16 cellular contexts compared by ENCODE assay signal in the genomic region with DNA sequence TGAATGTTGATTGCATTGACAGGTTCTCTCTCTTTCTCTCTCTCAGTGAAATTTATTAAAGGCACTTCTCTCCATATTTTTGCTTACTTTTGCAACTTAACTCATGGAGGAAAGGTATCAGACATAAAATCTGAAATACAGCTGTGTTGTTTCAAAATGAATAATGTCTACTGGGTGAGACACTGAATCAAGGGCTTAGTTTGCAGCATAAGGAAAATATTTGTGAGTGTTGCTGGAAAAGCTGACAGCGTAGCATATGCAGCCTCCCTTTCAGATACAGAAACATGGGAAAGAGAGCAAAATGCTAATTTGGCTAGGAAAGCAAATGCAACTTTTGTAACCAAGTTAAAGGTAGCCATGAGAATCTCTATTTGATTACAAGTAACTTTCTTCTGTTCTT.
DNase-seq lines count a peak whose midpoint lies in the region; ATAC-seq and TF ChIP-seq lines count a peak whose summit lies in the region.
"Had no signal": no experiment of that assay in that cellular context is flagged by ENCODE, and none has a peak within 500 bp of the region (broad histone marks: within the 10 kb centered on the region; RNA-seq: fewer than 3 reads in every experiment).

No MANE protein-coding gene starts in this region.

- ATAC-seq in HG02798 (IDR thresholded peaks at IDR 0.05; ENCODE audit: poor library complexity, unreplicated experiment) = no peak
- ATAC-seq: A549, HCT116 had no signal

- peak; percentile 11 for DNase-seq in GM23248
- DNase-seq in colonic mucosa = no peak
- peak; percentile 14 for DNase-seq in hepatocyte (ENCODE audit: low spot score)
- no peak for DNase-seq in H9
- DNase-seq in SHP77 treated with DMSO at 0.1 percent for 48 hours (lab: John Stamatoyannopoulos, UW) = no peak
- no peak for DNase-seq in type B pancreatic cell (ENCODE audit: extremely low spot score, unreplicated experiment)
- DNase-seq: CD4-positive, CD25-positive, alpha-beta regulatory T cell; DMS79; NCI-H146; NCI-H2227 treated with DMSO at 0.1 percent for 48 hours; NCI-H524 treated with DMSO at 0.1 percent for 48 hours; RPMI8226 had no signal

- no peak overlapping the region for H2AK5ac ChIP-seq in H9 (ENCODE audit: insufficient read length, low read length)

- no peak overlapping the region for H3K27ac ChIP-seq in GM23248
- peak overlapping the region; percentile 9 for H3K27ac ChIP-seq in colonic mucosa
- H3K27ac ChIP-seq in hepatocyte = peak overlapping the region; percentile 85
- peak overlapping the region; percentile 6 for H3K27ac ChIP-seq in rectal smooth muscle tissue (ENCODE audit: low read depth, low read length)
- H3K27ac ChIP-seq in H9 (ENCODE audit: insufficient read length, low read depth, low read length) = no peak overlapping the region
- H3K27ac ChIP-seq: A549 had no signal

- no peaks in the 10 kb centered on the region for H3K23me2 ChIP-seq in H9 (ENCODE audit: insufficient read length, low read depth, low read length, poor library complexity, severe bottlenecking)

- no peak overlapping the region for H2BK120ac ChIP-seq in H9 (ENCODE audit: low read depth, low read length, poor library complexity, severe bottlenecking)

- H3K36me3 ChIP-seq in GM23248 (ENCODE audit: low read depth) = no peaks in the 10 kb centered on the region
- H3K36me3 ChIP-seq in colonic mucosa = no peaks in the 10 kb centered on the region
- H3K36me3 ChIP-seq in hepatocyte (replicated peaks; ENCODE audit: insufficient read depth, low read depth) = no peaks in the 10 kb centered on the region
- no peaks in the 10 kb centered on the region for H3K36me3 ChIP-seq in rectal smooth muscle tissue (ENCODE audit: control insufficient read depth, insufficient read depth, low read length)

- 44 to 49% methylated on average over 1 of the region's 1 CpG for WGBS in GM23248 (ENCODE audit: low coverage in 1 of 2, low lambda C conversion rate in 2 of 2, missing lambda C conversion rate in 2 of 2), 2 experiments
- WGBS in hepatocyte (ENCODE audit: low lambda C conversion rate, missing lambda C conversion rate) = 30% methylated on average over 1 of the region's 1 CpG
- no CpG with 5 or more reads among the region's 1 CpG for WGBS in H9 (ENCODE audit: extremely low coverage, insufficient read length, low lambda C conversion rate)

- H3K27ac Mint-ChIP-seq in H9 (no peak overlapping the region), type B pancreatic cell (no peak overlapping the region)
- H3K27ac Mint-ChIP-seq: CD4-positive, CD25-positive, alpha-beta regulatory T cell had no signal

- H3K4me3 ChIP-seq in GM23248 = no peak overlapping the region
- no peak overlapping the region for H3K4me3 ChIP-seq in colonic mucosa
- no peak overlapping the region for H3K4me3 ChIP-seq in hepatocyte
- H3K4me3 ChIP-seq in rectal smooth muscle tissue (ENCODE audit: low read length) = no peak overlapping the region
- H3K4me3 ChIP-seq: A549 had no signal

- in situ Hi-C loops in GM23248 (cut with MboI) = no loop called here

- no peak overlapping the region for H3K9ac ChIP-seq in GM23248
- H3K9ac ChIP-seq in colonic mucosa (ENCODE audit: low read depth in 2 of 2, low read length in 2 of 2) = no peak overlapping the region
- no peak overlapping the region for H3K9ac ChIP-seq in rectal smooth muscle tissue (ENCODE audit: low read length)
- H3K9ac ChIP-seq in H9 (ENCODE audit: extremely low read depth, insufficient read length, low read length) = no peak overlapping the region

- no peak overlapping the region for H4K5ac ChIP-seq in H9 (ENCODE audit: insufficient read length, low read depth, low read length)

- intact Hi-C loops in colonic mucosa (cut with DNase I) = no loop called here

- H3K18ac ChIP-seq in H9 (ENCODE audit: insufficient read length, low read depth, low read length) = no peak overlapping the region

- no peak overlapping the region for H3K4ac ChIP-seq in H9 (ENCODE audit: low read depth, low read length)

- H3K56ac ChIP-seq in H9 (ENCODE audit: insufficient read length, low read depth, low read length) = no peak overlapping the region

- no peak overlapping the region for H2BK15ac ChIP-seq in H9 (ENCODE audit: low read depth, low read length)

- H3K4me1 Mint-ChIP-seq in H9 (no peaks in the 10 kb centered on the region), type B pancreatic cell (ENCODE audit: unreplicated experiment) (no peaks in the 10 kb centered on the region)
- H3K4me1 Mint-ChIP-seq: CD4-positive, CD25-positive, alpha-beta regulatory T cell had no signal

- H3K27me3 ChIP-seq in GM23248 (replicated peaks; ENCODE audit: insufficient read depth) (no peaks in the 10 kb centered on the region), colonic mucosa (no peaks in the 10 kb centered on the region), hepatocyte (no peaks in the 10 kb centered on the region), rectal smooth muscle tissue (ENCODE audit: control insufficient read depth, insufficient read depth, low read length) (no peaks in the 10 kb centered on the region), H9 (ENCODE audit: insufficient read depth, low read length) (no peaks in the 10 kb centered on the region)

- peaks cover 0 to 11% (median 0%) of the 10 kb centered on the region in 3 experiments; a peak in 3 of 7 replicates for H3K36me3 Mint-ChIP-seq in H9 (ENCODE audit: insufficient read depth in 1 of 3, low read depth in 3 of 3)
- no peaks in the 10 kb centered on the region for H3K36me3 Mint-ChIP-seq in type B pancreatic cell
- H3K36me3 Mint-ChIP-seq: CD4-positive, CD25-positive, alpha-beta regulatory T cell had no signal

- H3K27me3 Mint-ChIP-seq in H9 (ENCODE audit: low read depth) = no peaks in the 10 kb centered on the region
- no peaks in the 10 kb centered on the region for H3K27me3 Mint-ChIP-seq in type B pancreatic cell
- H3K27me3 Mint-ChIP-seq: CD4-positive, CD25-positive, alpha-beta regulatory T cell had no signal

- H3K4me1 ChIP-seq in GM23248 (ENCODE audit: insufficient read depth) (peaks cover 7% of the 10 kb centered on the region), colonic mucosa (no peaks in the 10 kb centered on the region), hepatocyte (ENCODE audit: insufficient read depth) (peaks cover 13% of the 10 kb centered on the region), rectal smooth muscle tissue (ENCODE audit: control insufficient read depth, insufficient read depth, low read length) (peaks cover 21% of the 10 kb centered on the region), H9 (ENCODE audit: insufficient read depth, low read length) (no peaks in the 10 kb centered on the region)
- H3K4me1 ChIP-seq: A549 had no signal

- H3K4me2 ChIP-seq in GM23248 (ENCODE audit: unreplicated experiment) (no peak overlapping the region), hepatocyte (peak overlapping the region; percentile 54), H9 (ENCODE audit: insufficient read depth, insufficient read length, low read length) (no peak overlapping the region)
- H3K4me2 ChIP-seq: A549 had no signal

- H4K20me1 ChIP-seq in GM23248 (ENCODE audit: insufficient read depth) (no peaks in the 10 kb centered on the region), hepatocyte (ENCODE audit: insufficient read depth, poor library complexity, severe bottlenecking) (no peaks in the 10 kb centered on the region), H9 (ENCODE audit: control insufficient read depth, insufficient read depth, insufficient read length) (no peaks in the 10 kb centered on the region)

- no peak overlapping the region for H3K23ac ChIP-seq in H9 (ENCODE audit: insufficient read length, low read depth, low read length)

- H3K9me3 Mint-ChIP-seq in H9 (peaks cover 4 to 8% of the 10 kb centered on the region in 2 experiments; a peak in 3 of 5 replicates), type B pancreatic cell (no peaks in the 10 kb centered on the region)

- TF ChIP-seq CTCF in colonic mucosa (IDR thresholded peaks at IDR 0.05) = no peak
- no peak for TF ChIP-seq CTCF in hepatocyte (IDR thresholded peaks at IDR 0.05; ENCODE audit: poor library complexity)
- TF ChIP-seq CTCF in H9 (conservative IDR thresholded peaks at IDR 0.05) = no peak
- TF ChIP-seq CTCF in type B pancreatic cell (conservative IDR thresholded peaks at IDR 0.05) = no peak

- no peak overlapping the region for H4K8ac ChIP-seq in H9 (replicated peaks; ENCODE audit: insufficient read length, low read depth, low read length)

- no peaks in the 10 kb centered on the region for H3K9me3 ChIP-seq in GM23248 (ENCODE audit: low read depth)
- H3K9me3 ChIP-seq in colonic mucosa = no peaks in the 10 kb centered on the region
- H3K9me3 ChIP-seq in hepatocyte (ENCODE audit: low read depth) = no peaks in the 10 kb centered on the region
- no peaks in the 10 kb centered on the region for H3K9me3 ChIP-seq in H9 (ENCODE audit: control insufficient read depth, low read depth, low read length)

- H2BK12ac ChIP-seq in H9 (ENCODE audit: insufficient read length, low read depth, low read length) = no peak overlapping the region

- H2BK20ac ChIP-seq in H9 (ENCODE audit: low read depth, low read length, poor library complexity, severe bottlenecking) = no peak overlapping the region

- H3F3A ChIP-seq in GM23248 (ENCODE audit: insufficient read depth) = peaks cover 7% of the 10 kb centered on the region

- no peak overlapping the region for H2BK5ac ChIP-seq in H9 (ENCODE audit: insufficient read length, low read length)

- H3K4me3 Mint-ChIP-seq in H9 (no peak overlapping the region), type B pancreatic cell (no peak overlapping the region)
- H3K4me3 Mint-ChIP-seq: CD4-positive, CD25-positive, alpha-beta regulatory T cell had no signal

- no peaks in the 10 kb centered on the region for H3K9me2 ChIP-seq in GM23248 (ENCODE audit: insufficient read depth)
- no peaks in the 10 kb centered on the region for H3K9me2 ChIP-seq in hepatocyte (replicated peaks; ENCODE audit: insufficient read depth)

- no peak overlapping the region for H3T11ph ChIP-seq in H9 (ENCODE audit: low read length)

- H3K14ac ChIP-seq in H9 (ENCODE audit: insufficient read depth, low read length) = no peak overlapping the region

- H3K79me1 ChIP-seq in H9 (ENCODE audit: insufficient read depth, low read depth, low read length, poor library complexity, severe bottlenecking) = no peaks in the 10 kb centered on the region

- H2AFZ ChIP-seq in GM23248 = no peak overlapping the region
- no peak overlapping the region for H2AFZ ChIP-seq in hepatocyte
- no peak overlapping the region for H2AFZ ChIP-seq in H9 (ENCODE audit: low read length)

- no peak overlapping the region for H4K91ac ChIP-seq in H9 (ENCODE audit: insufficient read length, low read depth, low read length)

- H3K79me2 ChIP-seq in GM23248 (ENCODE audit: insufficient read depth) (no peaks in the 10 kb centered on the region), hepatocyte (peaks cover 5% of the 10 kb centered on the region), H9 (ENCODE audit: insufficient read depth, low read length) (no peaks in the 10 kb centered on the region)

Comparison
In these comparisons a context has a peak if more than half of its experiments do, and no peak if none do; other contexts are left out.
1. DNase-seq: peak in GM23248 (single experiment) and hepatocyte (single experiment); none in colonic mucosa (single experiment), H9 (single experiment), SHP77 treated with DMSO at 0.1 percent for 48 hours (single experiment) and type B pancreatic cell (single experiment).
2. H3K27ac ChIP-seq: peak in colonic mucosa (single experiment), hepatocyte (single experiment) and rectal smooth muscle tissue (single experiment); none in GM23248 (single experiment) and H9 (single experiment).